Comparison of ENCODE assay signal across 1 cellular context in the genomic region with DNA sequence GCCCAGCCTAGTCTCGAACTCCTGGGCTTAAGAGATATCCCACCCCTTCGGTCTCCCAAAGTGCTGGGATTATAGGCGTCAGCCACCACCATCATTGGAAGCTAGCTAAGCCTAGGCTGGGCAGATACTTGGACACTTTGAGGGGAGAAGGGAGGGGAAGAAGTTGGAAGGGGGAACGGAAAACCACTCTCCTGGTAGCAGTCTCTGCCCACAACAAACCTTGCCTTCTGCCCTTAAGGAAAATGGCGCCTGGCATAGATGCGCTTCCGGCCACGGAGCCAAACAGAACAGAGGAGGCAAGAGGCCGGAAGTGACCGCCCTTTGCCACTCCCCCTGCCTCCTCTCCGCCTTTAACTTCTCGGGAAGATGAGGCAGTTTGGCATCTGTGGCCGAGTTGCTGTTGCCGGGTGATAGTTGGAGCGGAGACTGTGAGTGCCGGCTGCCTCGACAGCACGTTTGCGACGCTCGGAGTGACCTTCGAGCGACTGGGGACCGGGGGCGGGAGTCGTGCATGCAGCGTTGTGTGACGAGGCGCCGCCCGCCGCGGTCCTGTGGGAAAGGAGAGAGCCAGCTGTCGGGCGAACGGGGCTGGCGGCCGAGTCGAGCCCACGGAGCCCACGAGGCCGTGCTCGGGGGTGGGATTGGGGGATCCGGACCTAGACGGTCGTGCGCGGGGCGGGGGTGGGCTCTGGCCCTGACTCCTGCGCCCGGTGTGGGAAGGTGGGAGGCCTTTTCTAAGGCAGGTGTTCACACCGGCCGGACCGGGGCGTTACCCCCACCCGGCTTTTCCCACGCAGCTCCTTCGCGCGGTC.
TF ChIP-seq lines count a peak whose summit lies in the region.

A gene (plus strand): TSS at position 327 of the 812 bp plus-strand sequence. CDS start 1,143 bp downstream, outside the sequence.

TF ChIP-seq in K562, 482 proteins besides CTCF, POLR2A, EP300 and RAD21 (continued from another document and continues in another):
- TF ChIP-seq, protein P1, sequence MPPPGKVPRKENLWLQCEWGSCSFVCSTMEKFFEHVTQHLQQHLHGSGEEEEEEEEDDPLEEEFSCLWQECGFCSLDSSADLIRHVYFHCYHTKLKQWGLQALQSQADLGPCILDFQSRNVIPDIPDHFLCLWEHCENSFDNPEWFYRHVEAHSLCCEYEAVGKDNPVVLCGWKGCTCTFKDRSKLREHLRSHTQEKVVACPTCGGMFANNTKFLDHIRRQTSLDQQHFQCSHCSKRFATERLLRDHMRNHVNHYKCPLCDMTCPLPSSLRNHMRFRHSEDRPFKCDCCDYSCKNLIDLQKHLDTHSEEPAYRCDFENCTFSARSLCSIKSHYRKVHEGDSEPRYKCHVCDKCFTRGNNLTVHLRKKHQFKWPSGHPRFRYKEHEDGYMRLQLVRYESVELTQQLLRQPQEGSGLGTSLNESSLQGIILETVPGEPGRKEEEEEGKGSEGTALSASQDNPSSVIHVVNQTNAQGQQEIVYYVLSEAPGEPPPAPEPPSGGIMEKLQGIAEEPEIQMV (tag; conservative IDR thresholded peaks at IDR 0.05; ENCODE audit: low read depth), result no peak
- no peak for TF ChIP-seq KLF1 (tag; IDR thresholded peaks at IDR 0.05)
- no peak for TF ChIP-seq MCM2 (IDR thresholded peaks at IDR 0.05; ENCODE audit: low read depth)
- TF ChIP-seq MAFF (IDR thresholded peaks at IDR 0.05; ENCODE audit: low read length), result no peak
- TF ChIP-seq L3MBTL2 (IDR thresholded peaks at IDR 0.05), result peak; percentile 84
- 0 out of 2 replicates have a peak, but pooled peaks have one; percentile 35 for TF ChIP-seq ESRRA (IDR thresholded peaks at IDR 0.05; ENCODE audit: borderline replicate concordance, low read depth)
- TF ChIP-seq, protein P2, sequence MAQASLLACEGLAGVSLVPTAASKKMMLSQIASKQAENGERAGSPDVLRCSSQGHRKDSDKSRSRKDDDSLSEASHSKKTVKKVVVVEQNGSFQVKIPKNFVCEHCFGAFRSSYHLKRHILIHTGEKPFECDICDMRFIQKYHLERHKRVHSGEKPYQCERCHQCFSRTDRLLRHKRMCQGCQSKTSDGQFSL (CRISPR knock-in tag; IDR thresholded peaks at IDR 0.05), result no peak
- TF ChIP-seq, protein P2 (tag; IDR thresholded peaks at IDR 0.05), result 0 out of 4 replicates have a peak, but pooled peaks of 1 of the 2 experiments have one; percentile 3
- no peak for TF ChIP-seq ZNF174 (CRISPR knock-in tag; IDR thresholded peaks at IDR 0.05)
- TF ChIP-seq, protein P3, sequence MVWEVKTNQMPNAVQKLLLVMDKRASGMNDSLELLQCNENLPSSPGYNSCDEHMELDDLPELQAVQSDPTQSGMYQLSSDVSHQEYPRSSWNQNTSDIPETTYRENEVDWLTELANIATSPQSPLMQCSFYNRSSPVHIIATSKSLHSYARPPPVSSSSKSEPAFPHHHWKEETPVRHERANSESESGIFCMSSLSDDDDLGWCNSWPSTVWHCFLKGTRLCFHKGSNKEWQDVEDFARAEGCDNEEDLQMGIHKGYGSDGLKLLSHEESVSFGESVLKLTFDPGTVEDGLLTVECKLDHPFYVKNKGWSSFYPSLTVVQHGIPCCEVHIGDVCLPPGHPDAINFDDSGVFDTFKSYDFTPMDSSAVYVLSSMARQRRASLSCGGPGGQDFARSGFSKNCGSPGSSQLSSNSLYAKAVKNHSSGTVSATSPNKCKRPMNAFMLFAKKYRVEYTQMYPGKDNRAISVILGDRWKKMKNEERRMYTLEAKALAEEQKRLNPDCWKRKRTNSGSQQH (CRISPR knock-in tag; IDR thresholded peaks at IDR 0.05), result peak; percentile 37; the same call in 1 of the 2 replicates
- TF ChIP-seq POLR3G (IDR thresholded peaks at IDR 0.05; ENCODE audit: extremely low read depth, insufficient read length, insufficient replicate concordance), result no peak
- TF ChIP-seq, protein P4, sequence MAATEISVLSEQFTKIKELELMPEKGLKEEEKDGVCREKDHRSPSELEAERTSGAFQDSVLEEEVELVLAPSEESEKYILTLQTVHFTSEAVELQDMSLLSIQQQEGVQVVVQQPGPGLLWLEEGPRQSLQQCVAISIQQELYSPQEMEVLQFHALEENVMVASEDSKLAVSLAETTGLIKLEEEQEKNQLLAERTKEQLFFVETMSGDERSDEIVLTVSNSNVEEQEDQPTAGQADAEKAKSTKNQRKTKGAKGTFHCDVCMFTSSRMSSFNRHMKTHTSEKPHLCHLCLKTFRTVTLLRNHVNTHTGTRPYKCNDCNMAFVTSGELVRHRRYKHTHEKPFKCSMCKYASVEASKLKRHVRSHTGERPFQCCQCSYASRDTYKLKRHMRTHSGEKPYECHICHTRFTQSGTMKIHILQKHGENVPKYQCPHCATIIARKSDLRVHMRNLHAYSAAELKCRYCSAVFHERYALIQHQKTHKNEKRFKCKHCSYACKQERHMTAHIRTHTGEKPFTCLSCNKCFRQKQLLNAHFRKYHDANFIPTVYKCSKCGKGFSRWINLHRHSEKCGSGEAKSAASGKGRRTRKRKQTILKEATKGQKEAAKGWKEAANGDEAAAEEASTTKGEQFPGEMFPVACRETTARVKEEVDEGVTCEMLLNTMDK (IDR thresholded peaks at IDR 0.05; ENCODE audit: borderline replicate concordance, insufficient read depth, low read depth, low read length, poor library complexity, severe bottlenecking), result no peak
- no peak for TF ChIP-seq ZFP36 (IDR thresholded peaks at IDR 0.05; ENCODE audit: low read depth, low read length, partially characterized antibody)
- peak; percentile 71 for TF ChIP-seq SP1 (CRISPR knock-in tag; IDR thresholded peaks at IDR 0.05)
- TF ChIP-seq BMI1 (IDR thresholded peaks at IDR 0.05; ENCODE audit: low read length), result no peak
- no peak for TF ChIP-seq E2F3 (CRISPR knock-in tag; IDR thresholded peaks at IDR 0.05)
- TF ChIP-seq KHSRP (IDR thresholded peaks at IDR 0.05), result no peak
- TF ChIP-seq ZNF316 (IDR thresholded peaks at IDR 0.05), result no peak
- peak; percentile 59; the same call in 1 of the 2 replicates for TF ChIP-seq C11orf30 (IDR thresholded peaks at IDR 0.05; ENCODE audit: low read depth)
- TF ChIP-seq ZNF274 (IDR thresholded peaks at IDR 0.05; ENCODE audit: borderline replicate concordance, low read depth, low read length), result no peak
- TF ChIP-seq FOXA1 (IDR thresholded peaks at IDR 0.05; ENCODE audit: borderline replicate concordance), result no peak
- TF ChIP-seq ZSCAN29 (IDR thresholded peaks at IDR 0.05), result no peak
- TF ChIP-seq PHF20 (IDR thresholded peaks at IDR 0.05; ENCODE audit: partially characterized antibody), result peak; percentile 74
- peak; percentile 34; the same call in 1 of the 2 replicates for TF ChIP-seq JUND (IDR thresholded peaks at IDR 0.05; ENCODE audit: borderline replicate concordance, low read depth, low read length)
- no peak for TF ChIP-seq JUND (tag; IDR thresholded peaks at IDR 0.05; ENCODE audit: borderline replicate concordance, low read depth, low read length)
- TF ChIP-seq ZNF23 (CRISPR knock-in tag; IDR thresholded peaks at IDR 0.05), result no peak
- peak; percentile 77 for TF ChIP-seq TGIF2 (CRISPR knock-in tag; IDR thresholded peaks at IDR 0.05)
- TF ChIP-seq ERF (CRISPR knock-in tag; IDR thresholded peaks at IDR 0.05), result no peak
- TF ChIP-seq HDAC1 (IDR thresholded peaks at IDR 0.05), result peak in 1 of 2 experiments; percentile 88; a peak in 2 of 4 replicates
- no peak for TF ChIP-seq FOXK1 (CRISPR knock-in tag; IDR thresholded peaks at IDR 0.05; ENCODE audit: borderline replicate concordance)
- TF ChIP-seq PTTG1 (tag; IDR thresholded peaks at IDR 0.05; ENCODE audit: low read depth), result no peak
- TF ChIP-seq, protein P5, sequence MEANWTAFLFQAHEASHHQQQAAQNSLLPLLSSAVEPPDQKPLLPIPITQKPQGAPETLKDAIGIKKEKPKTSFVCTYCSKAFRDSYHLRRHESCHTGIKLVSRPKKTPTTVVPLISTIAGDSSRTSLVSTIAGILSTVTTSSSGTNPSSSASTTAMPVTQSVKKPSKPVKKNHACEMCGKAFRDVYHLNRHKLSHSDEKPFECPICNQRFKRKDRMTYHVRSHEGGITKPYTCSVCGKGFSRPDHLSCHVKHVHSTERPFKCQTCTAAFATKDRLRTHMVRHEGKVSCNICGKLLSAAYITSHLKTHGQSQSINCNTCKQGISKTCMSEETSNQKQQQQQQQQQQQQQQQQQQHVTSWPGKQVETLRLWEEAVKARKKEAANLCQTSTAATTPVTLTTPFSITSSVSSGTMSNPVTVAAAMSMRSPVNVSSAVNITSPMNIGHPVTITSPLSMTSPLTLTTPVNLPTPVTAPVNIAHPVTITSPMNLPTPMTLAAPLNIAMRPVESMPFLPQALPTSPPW (CRISPR knock-in tag; IDR thresholded peaks at IDR 0.05), result peak; percentile 72
- TF ChIP-seq SREBF1 (IDR thresholded peaks at IDR 0.05; ENCODE audit: borderline replicate concordance, low read depth, low read length), result no peak
- no peak for TF ChIP-seq ZNF764 (CRISPR knock-in tag; IDR thresholded peaks at IDR 0.05; ENCODE audit: low read depth)
- TF ChIP-seq ZNF77 (CRISPR knock-in tag; IDR thresholded peaks at IDR 0.05), result no peak
- TF ChIP-seq ELF1 (tag; IDR thresholded peaks at IDR 0.05), result peak; percentile 93
- TF ChIP-seq NONO (IDR thresholded peaks at IDR 0.05; ENCODE audit: low read depth in 2 of 2, low read length in 1 of 2), result no peak
- peak; percentile 57; the same call in 1 of the 2 replicates for TF ChIP-seq RFX1 (IDR thresholded peaks at IDR 0.05)
- TF ChIP-seq, protein P6, sequence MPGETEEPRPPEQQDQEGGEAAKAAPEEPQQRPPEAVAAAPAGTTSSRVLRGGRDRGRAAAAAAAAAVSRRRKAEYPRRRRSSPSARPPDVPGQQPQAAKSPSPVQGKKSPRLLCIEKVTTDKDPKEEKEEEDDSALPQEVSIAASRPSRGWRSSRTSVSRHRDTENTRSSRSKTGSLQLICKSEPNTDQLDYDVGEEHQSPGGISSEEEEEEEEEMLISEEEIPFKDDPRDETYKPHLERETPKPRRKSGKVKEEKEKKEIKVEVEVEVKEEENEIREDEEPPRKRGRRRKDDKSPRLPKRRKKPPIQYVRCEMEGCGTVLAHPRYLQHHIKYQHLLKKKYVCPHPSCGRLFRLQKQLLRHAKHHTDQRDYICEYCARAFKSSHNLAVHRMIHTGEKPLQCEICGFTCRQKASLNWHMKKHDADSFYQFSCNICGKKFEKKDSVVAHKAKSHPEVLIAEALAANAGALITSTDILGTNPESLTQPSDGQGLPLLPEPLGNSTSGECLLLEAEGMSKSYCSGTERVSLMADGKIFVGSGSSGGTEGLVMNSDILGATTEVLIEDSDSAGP (CRISPR knock-in tag; IDR thresholded peaks at IDR 0.05), result no peak
- TF ChIP-seq DACH1 (IDR thresholded peaks at IDR 0.05; ENCODE audit: partially characterized antibody), result no peak
- no peak for TF ChIP-seq NEUROD1 (IDR thresholded peaks at IDR 0.05; ENCODE audit: borderline replicate concordance, low read depth, low read length, partially characterized antibody)
- TF ChIP-seq ZNF445 (CRISPR knock-in tag; IDR thresholded peaks at IDR 0.05; ENCODE audit: low read depth), result no peak
- peak; percentile 89 for TF ChIP-seq LCOR (CRISPR knock-in tag; IDR thresholded peaks at IDR 0.05)
- TF ChIP-seq SMARCE1 (IDR thresholded peaks at IDR 0.05), result no peak
- no peak for TF ChIP-seq MYBL2 (IDR thresholded peaks at IDR 0.05; ENCODE audit: low read depth)
- TF ChIP-seq MYBL2 (CRISPR knock-in tag; IDR thresholded peaks at IDR 0.05; ENCODE audit: borderline replicate concordance), result no peak
- TF ChIP-seq, protein P7, sequence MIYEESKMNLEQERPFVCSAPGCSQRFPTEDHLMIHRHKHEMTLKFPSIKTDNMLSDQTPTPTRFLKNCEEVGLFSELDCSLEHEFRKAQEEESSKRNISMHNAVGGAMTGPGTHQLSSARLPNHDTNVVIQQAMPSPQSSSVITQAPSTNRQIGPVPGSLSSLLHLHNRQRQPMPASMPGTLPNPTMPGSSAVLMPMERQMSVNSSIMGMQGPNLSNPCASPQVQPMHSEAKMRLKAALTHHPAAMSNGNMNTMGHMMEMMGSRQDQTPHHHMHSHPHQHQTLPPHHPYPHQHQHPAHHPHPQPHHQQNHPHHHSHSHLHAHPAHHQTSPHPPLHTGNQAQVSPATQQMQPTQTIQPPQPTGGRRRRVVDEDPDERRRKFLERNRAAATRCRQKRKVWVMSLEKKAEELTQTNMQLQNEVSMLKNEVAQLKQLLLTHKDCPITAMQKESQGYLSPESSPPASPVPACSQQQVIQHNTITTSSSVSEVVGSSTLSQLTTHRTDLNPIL (CRISPR knock-in tag; IDR thresholded peaks at IDR 0.05), result no peak
- TF ChIP-seq BCL6 (CRISPR knock-in tag; IDR thresholded peaks at IDR 0.05), result no peak
- no peak for TF ChIP-seq TAF7 (tag; IDR thresholded peaks at IDR 0.05)
- TF ChIP-seq IRF2 (CRISPR knock-in tag; IDR thresholded peaks at IDR 0.05), result no peak
- no peak for TF ChIP-seq ZKSCAN1 (IDR thresholded peaks at IDR 0.05; ENCODE audit: low read depth, low read length)
- TF ChIP-seq HNRNPK (IDR thresholded peaks at IDR 0.05; ENCODE audit: low read depth, low read length, poor library complexity, severe bottlenecking), result no peak
- TF ChIP-seq, protein P8, sequence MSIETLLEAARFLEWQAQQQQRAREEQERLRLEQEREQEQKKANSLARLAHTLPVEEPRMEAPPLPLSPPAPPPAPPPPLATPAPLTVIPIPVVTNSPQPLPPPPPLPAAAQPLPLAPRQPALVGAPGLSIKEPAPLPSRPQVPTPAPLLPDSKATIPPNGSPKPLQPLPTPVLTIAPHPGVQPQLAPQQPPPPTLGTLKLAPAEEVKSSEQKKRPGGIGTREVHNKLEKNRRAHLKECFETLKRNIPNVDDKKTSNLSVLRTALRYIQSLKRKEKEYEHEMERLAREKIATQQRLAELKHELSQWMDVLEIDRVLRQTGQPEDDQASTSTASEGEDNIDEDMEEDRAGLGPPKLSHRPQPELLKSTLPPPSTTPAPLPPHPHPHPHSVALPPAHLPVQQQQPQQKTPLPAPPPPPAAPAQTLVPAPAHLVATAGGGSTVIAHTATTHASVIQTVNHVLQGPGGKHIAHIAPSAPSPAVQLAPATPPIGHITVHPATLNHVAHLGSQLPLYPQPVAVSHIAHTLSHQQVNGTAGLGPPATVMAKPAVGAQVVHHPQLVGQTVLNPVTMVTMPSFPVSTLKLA (conservative IDR thresholded peaks at IDR 0.05), result peak; percentile 64 to 86; a peak in 3 of 4 replicates
- TF ChIP-seq NFXL1 (CRISPR knock-in tag; IDR thresholded peaks at IDR 0.05), result no peak
- TF ChIP-seq SRSF3 (IDR thresholded peaks at IDR 0.05; ENCODE audit: insufficient read depth, low read length), result no peak
- TF ChIP-seq ARNT (IDR thresholded peaks at IDR 0.05), result no peak
- peak; percentile 78 for TF ChIP-seq NR2C1 (IDR thresholded peaks at IDR 0.05)
- TF ChIP-seq NR2C1 (tag; IDR thresholded peaks at IDR 0.05), result peak; percentile 87
- TF ChIP-seq ZC3H11A (IDR thresholded peaks at IDR 0.05; ENCODE audit: low read depth, low read length), result no peak
